ENCODE assay signal across 7 cellular contexts in the genomic region with DNA sequence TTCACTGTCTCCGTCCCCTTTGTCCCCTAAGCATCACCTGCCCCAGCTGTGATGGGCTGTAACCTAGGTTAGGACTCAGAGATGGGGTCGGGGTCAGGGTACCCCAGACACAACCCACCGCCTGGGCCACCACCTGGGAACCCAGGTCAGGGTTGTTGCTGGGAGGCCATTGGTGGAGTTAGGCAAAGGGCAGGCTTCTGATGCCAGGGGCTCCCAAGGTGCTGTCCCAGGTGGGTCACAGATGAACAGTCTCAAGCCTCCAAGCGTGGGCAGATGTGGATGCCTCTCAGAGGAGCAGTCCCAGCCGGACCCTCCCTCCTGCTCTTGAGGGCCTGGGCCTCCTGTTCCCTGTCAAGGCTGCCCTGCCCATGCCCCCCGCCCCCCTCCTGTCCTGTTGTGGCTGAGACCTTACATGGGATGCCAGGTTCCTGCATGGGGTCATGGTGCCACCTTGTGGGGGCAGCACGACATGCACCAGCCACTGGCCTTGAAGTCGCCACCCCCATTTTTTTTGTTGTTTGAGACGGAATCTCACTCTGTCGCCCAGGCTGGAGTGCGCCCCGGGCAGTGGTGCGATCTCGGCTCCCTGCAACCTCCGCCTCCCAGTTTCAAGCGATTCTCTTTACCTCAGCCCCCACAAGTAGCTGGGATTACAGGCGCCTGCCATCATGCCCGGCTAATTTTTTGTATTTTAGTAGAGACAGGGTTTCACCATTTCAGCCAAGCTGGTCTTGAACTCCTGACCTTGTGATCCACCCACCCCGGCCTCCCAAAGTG. TPM values are rescaled to one million over a fixed set of nuclear protein-coding genes. Genes with fewer than 3 reads are reported as not detected.
A peak's percentile ranks its signal among the peaks of the same experiment; 100 is the strongest.
DNase-seq lines count a peak whose midpoint lies in the region; ATAC-seq and TF ChIP-seq lines count a peak whose summit lies in the region.

No MANE protein-coding gene starts in this region.

- peak; percentile 48 for ATAC-seq in mucosa of descending colon

- DNase-seq in NCI-H1694 treated with DMSO at 0.1 percent for 48 hours (lab: John Stamatoyannopoulos, UW) (peak; percentile 26), mucosa of descending colon (peak; percentile 69 to 73 (median 73)), stomach (peak; percentile 63), NCI-H1048 (lab: John Stamatoyannopoulos, UW) (no peak)
- DNase-seq in activated CD4-positive, alpha-beta T cell treated with anti-CD3 and anti-CD28 coated beads, Interleukin-2, amount 50 U/mL, for 4 hours, result peak; percentile 56 to 57
- DNase-seq in effector memory CD4-positive, alpha-beta T cell, result peak; percentile 29 to 45 (median 31)

- H3K4me3 ChIP-seq in GM12875 (ENCODE audit: low read depth, low read length) (no peak overlapping the region), mucosa of descending colon (no peak overlapping the region), stomach (no peak overlapping the region)
- no peak overlapping the region for H3K4me3 ChIP-seq in effector memory CD4-positive, alpha-beta T cell (ENCODE audit: insufficient read depth, low read depth, low read length, poor library complexity, severe bottlenecking)

- intact Hi-C loops in mucosa of descending colon (cut with DNase I, micrococcal nuclease), result no loop called here
- intact Hi-C loops in stomach (cut with DNase I; ENCODE audit: low total_unique reads), result no loop called here

- H3K27me3 ChIP-seq in effector memory CD4-positive, alpha-beta T cell (replicated peaks; ENCODE audit: control insufficient read depth, insufficient read depth, low read length, poor library complexity, severe bottlenecking), result no peaks in the 10 kb centered on the region
- H3K27me3 ChIP-seq in stomach, result no peaks in the 10 kb centered on the region

- H3K4me1 ChIP-seq in effector memory CD4-positive, alpha-beta T cell (ENCODE audit: control insufficient read depth, insufficient read depth, low read length, poor library complexity, severe bottlenecking), result no peaks in the 10 kb centered on the region
- H3K4me1 ChIP-seq in mucosa of descending colon (ENCODE audit: low read depth), result peaks cover 9% of the 10 kb centered on the region
- H3K4me1 ChIP-seq in stomach, result peaks cover 5 to 28% (median 17%) of the 10 kb centered on the region in 4 donors

- no peak for TF ChIP-seq POLR2A in stomach (IDR thresholded peaks at IDR 0.05)

- no peak for TF ChIP-seq EP300 in stomach (IDR thresholded peaks at IDR 0.05)

- H3K36me3 ChIP-seq in effector memory CD4-positive, alpha-beta T cell (ENCODE audit: control insufficient read depth, insufficient read depth, low read length), result peaks cover 29% of the 10 kb centered on the region
- H3K36me3 ChIP-seq in mucosa of descending colon (ENCODE audit: low read depth) (no peaks in the 10 kb centered on the region), stomach (peaks cover 46 to 99% (median 86%) of the 10 kb centered on the region in 4 donors)

- 65 to 79% (median 68%) methylated on average over 16 to 19 of the region's 19 CpGs for WGBS in stomach, 5 donors

- H3K27ac ChIP-seq in effector memory CD4-positive, alpha-beta T cell (ENCODE audit: insufficient read depth, low read length, poor library complexity, severe bottlenecking), result no peak overlapping the region
- peak overlapping the region in 1 of 5 donors; percentile 17 for H3K27ac ChIP-seq in stomach

- peak; percentile 76 for TF ChIP-seq CTCF in GM12875 (IDR thresholded peaks at IDR 0.05; ENCODE audit: borderline replicate concordance, insufficient read depth, low read depth, low read length)
- TF ChIP-seq CTCF in mucosa of descending colon (IDR thresholded peaks at IDR 0.05), result peak; percentile 29
- TF ChIP-seq CTCF in stomach (IDR thresholded peaks at IDR 0.05), result peak in 5 of 7 experiments; percentile 38 to 69 (median 56)

- H3K9me3 ChIP-seq in effector memory CD4-positive, alpha-beta T cell (ENCODE audit: control insufficient read depth, low read length), result no peaks in the 10 kb centered on the region
- H3K9me3 ChIP-seq in mucosa of descending colon (no peaks in the 10 kb centered on the region), stomach (no peaks in the 10 kb centered on the region)

RNA-seq across cellular contexts. Expression of a gene that starts 12.1 kb away (rescaled TPM):
- total RNA-seq in mucosa of descending colon (10 to 100 TPM; 51.9 to 58.8 (median 57.4) TPM), stomach (10 to 100 TPM in 4 of 5 donors, 1 to 10 TPM in 1; 9.9 to 68.1 (median 13.4) TPM)
- 10 to 100 TPM; 21.0 to 63.2 (median 24.7) TPM for polyA plus RNA-seq in stomach

RNA-seq across cellular contexts. Expression of a gene that starts 17.9 kb away (rescaled TPM):
- total RNA-seq in mucosa of descending colon, result 100 to 1,000 TPM; 101 to 158 (median 128) TPM
- 100 to 1,000 TPM in 4 of 5 donors, 10 to 100 TPM in 1; 85.9 to 258 (median 175) TPM for total RNA-seq in stomach
- 100 to 1,000 TPM; 139 to 214 (median 208) TPM for polyA plus RNA-seq in stomach

RNA-seq across cellular contexts. Expression of a gene that starts 24.7 kb away (rescaled TPM):
- total RNA-seq in mucosa of descending colon (1 to 10 TPM in 1 of 3 donors, under 1 TPM in 1, not detected in 1; 0.34 to 2.2 TPM), stomach (not detected)
- polyA plus RNA-seq in stomach, result under 1 TPM in 1 of 3 donors, not detected in 2; 0.23 TPM

RNA-seq across cellular contexts. Expression of a gene that starts 32.9 kb away (rescaled TPM):
- total RNA-seq in mucosa of descending colon (10 to 100 TPM; 11.6 to 18.6 (median 14.4) TPM), stomach (1 to 10 TPM in 4 of 5 donors, not detected in 1; 5.5 to 9.8 (median 7.4) TPM)
- 10 to 100 TPM; 10.1 to 11.9 (median 11.8) TPM for polyA plus RNA-seq in stomach

RNA-seq across cellular contexts. Expression of a gene that starts 39.8 kb away (rescaled TPM):
- total RNA-seq in mucosa of descending colon (10 to 100 TPM; 20.2 to 26.3 (median 23.8) TPM), stomach (100 to 1,000 TPM in 1 of 5 donors, 10 to 100 TPM in 3, 1 to 10 TPM in 1; 5.9 to 503 (median 57.1) TPM)
- 10 to 100 TPM; 20.5 to 25.6 (median 25.5) TPM for polyA plus RNA-seq in stomach
